14 cellular contexts compared by ENCODE assay signal in genomic region chr3:184592411-184593200, GRCh38. TPM values are rescaled to one million over a fixed set of nuclear protein-coding genes. Genes with fewer than 3 reads are reported as not detected.
DNase-seq lines count a peak whose midpoint lies in the region; ATAC-seq and TF ChIP-seq lines count a peak whose summit lies in the region.
"Had no signal": no experiment of that assay in that cellular context is flagged by ENCODE, and none has a peak within 500 bp of the region (broad histone marks: within the 10 kb centered on the region; RNA-seq: fewer than 3 reads in every experiment).

No MANE protein-coding gene starts in this region.

- no peak for ATAC-seq in HG02852 (IDR thresholded peaks at IDR 0.05; ENCODE audit: unreplicated experiment)

- H3K4me1 ChIP-seq in BLaER1, result peaks cover 40% of the 10 kb centered on the region
- H3K4me1 ChIP-seq in neural progenitor cell, result peaks cover 34% of the 10 kb centered on the region

- peak overlapping the region; percentile 31 for H3K4me3 Mint-ChIP-seq in neural progenitor cell
- H3K4me3 Mint-ChIP-seq: activated naive CD8-positive, alpha-beta T cell had no signal

- H3K27ac ChIP-seq in BLaER1, result no peak overlapping the region
- no peak overlapping the region for H3K27ac ChIP-seq in neural progenitor cell

- H3K4me1 Mint-ChIP-seq in neural progenitor cell, result peaks cover 31% of the 10 kb centered on the region

- no peaks in the 10 kb centered on the region for H3K27me3 ChIP-seq in BLaER1
- peaks cover 40% of the 10 kb centered on the region for H3K27me3 ChIP-seq in neural progenitor cell

- TF ChIP-seq CTCF in neural progenitor cell (IDR thresholded peaks at IDR 0.05), result no peak

- H3K9ac ChIP-seq in BLaER1, result no peak overlapping the region
- no peak overlapping the region for H3K9ac ChIP-seq in neural progenitor cell

- H3K9me3 ChIP-seq in BLaER1 (no peaks in the 10 kb centered on the region), neural progenitor cell (ENCODE audit: low read depth) (no peaks in the 10 kb centered on the region)

- H3F3A ChIP-seq in neural progenitor cell (ENCODE audit: low read depth), result peaks cover 14% of the 10 kb centered on the region

- H3K36me3 ChIP-seq in BLaER1 (no peaks in the 10 kb centered on the region), neural progenitor cell (no peaks in the 10 kb centered on the region)

- H2AFZ ChIP-seq in neural progenitor cell (replicated peaks), result no peak overlapping the region

- peak; percentile 81 for DNase-seq in NCI-H69 (lab: John Stamatoyannopoulos, UW)
- DNase-seq in fibroblast of gingiva (ENCODE audit: low read depth), result peak; percentile 18
- DNase-seq in neural progenitor cell (ENCODE audit: low spot score), result peak; percentile 43
- no peak for DNase-seq in hepatic stellate cell (ENCODE audit: low spot score)
- no peak for DNase-seq in dermis blood vessel endothelial cell
- DNase-seq in activated T-cell treated with anti-CD3 and anti-CD28 coated beads, Interleukin-2, amount 50 U/mL, for 1 hour, result no peak
- DNase-seq: AML-193; GDM1; NK-92 treated with Interleukin-12 subunit alpha and Interleukin-12 subunit beta, amount 100 ng/mL, for 24 hours; small intestine had no signal

- H4K20me1 ChIP-seq in BLaER1 (no peaks in the 10 kb centered on the region), neural progenitor cell (ENCODE audit: low read depth) (no peaks in the 10 kb centered on the region)

- peaks cover 15% of the 10 kb centered on the region for H3K27me3 Mint-ChIP-seq in neural progenitor cell (ENCODE audit: insufficient read depth, low read depth)
- H3K27me3 Mint-ChIP-seq: activated naive CD8-positive, alpha-beta T cell had no signal

- H3K9me3 Mint-ChIP-seq in neural progenitor cell, result no peaks in the 10 kb centered on the region

- H3K4me2 ChIP-seq in BLaER1 (peak overlapping the region; percentile 23; the same call in 1 of the 2 replicates), neural progenitor cell (peak overlapping the region; percentile 44)

- no peaks in the 10 kb centered on the region for H3K36me3 Mint-ChIP-seq in neural progenitor cell
- H3K36me3 Mint-ChIP-seq: activated naive CD8-positive, alpha-beta T cell had no signal

- no peak overlapping the region for H3K4me3 ChIP-seq in BLaER1
- H3K4me3 ChIP-seq in neural progenitor cell, result no peak overlapping the region

- H3K27ac Mint-ChIP-seq in neural progenitor cell, result peak overlapping the region; percentile 80
- H3K27ac Mint-ChIP-seq: activated naive CD8-positive, alpha-beta T cell had no signal

- no peaks in the 10 kb centered on the region for H3K79me2 ChIP-seq in neural progenitor cell (ENCODE audit: low read depth)

RNA-seq across cellular contexts. Expression of gene EPHB3, which starts 31.0 kb away (rescaled TPM):
- 2.3 and 3.6 TPM in 2 replicates for total RNA-seq in neural progenitor cell (ENCODE audit: low replicate concordance)
- total RNA-seq in dermis blood vessel endothelial cell, result under 0.01 and 0.23 TPM in 2 replicates
- total RNA-seq: activated CD8-positive, alpha-beta memory T cell treated with anti-CD3 and anti-CD28 coated beads for 36 hours had no signal

Comparison
In these comparisons a context has a peak if more than half of its experiments do, and no peak if none do; other contexts are left out.
1. DNase-seq: peak in NCI-H69 (single experiment), fibroblast of gingiva (single experiment) and neural progenitor cell (single experiment); none in hepatic stellate cell (single experiment), dermis blood vessel endothelial cell (single experiment) and activated T-cell treated with anti-CD3 and anti-CD28 coated beads, Interleukin-2, amount 50 U/mL, for 1 hour (single experiment).